ENCODE assay signal across 17 cellular contexts in the genomic region with DNA sequence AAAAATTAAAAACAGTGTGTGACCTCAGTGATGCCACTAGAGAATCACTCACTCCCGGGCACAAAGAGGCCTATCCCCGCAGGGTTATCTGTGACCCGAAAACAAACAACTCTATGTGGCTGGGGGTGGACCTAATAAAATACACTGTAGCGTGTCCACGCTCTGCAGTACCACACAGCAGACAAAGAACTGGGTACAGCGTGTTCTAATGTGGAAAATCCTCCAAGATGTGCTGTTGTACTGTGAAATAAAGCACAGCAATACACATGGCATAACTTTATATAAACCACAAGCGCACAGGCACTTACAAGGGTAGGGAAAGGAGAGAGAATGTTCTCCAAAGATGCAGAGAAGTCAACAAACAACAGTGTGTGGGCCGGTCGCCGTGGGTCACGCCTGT. TPM values are rescaled to one million over a fixed set of nuclear protein-coding genes. Genes with fewer than 3 reads are reported as not detected.
DNase-seq lines count a peak whose midpoint lies in the region; ATAC-seq and TF ChIP-seq lines count a peak whose summit lies in the region.
"Had no signal": no experiment of that assay in that cellular context is flagged by ENCODE, and none has a peak within 500 bp of the region (broad histone marks: within the 10 kb centered on the region; RNA-seq: fewer than 3 reads in every experiment).

No MANE protein-coding gene starts in this region.

- no peak for DNase-seq in activated CD8-positive, alpha-beta T cell treated with anti-CD3 and anti-CD28 coated beads for 36 hours
- no peak for DNase-seq in activated CD8-positive, alpha-beta T cell treated with anti-CD3 and anti-CD28 coated beads, Interleukin-2, amount 10 ng/mL, durations not matched to agents 7 days and 5 days
- DNase-seq in sciatic nerve (ENCODE audit: low spot score) = no peak
- DNase-seq in ACHN = no peak
- no peak for DNase-seq in NCI-H1417 (lab: John Stamatoyannopoulos, UW)
- DNase-seq in DMS114 treated with DMSO at 0.1 percent for 48 hours (lab: John Stamatoyannopoulos, UW; ENCODE audit: unreplicated experiment) = no peak
- DNase-seq: 8988T, C1 segment of cervical spinal cord, NCI-H2107, NCI-H345, NCI-H526 treated with DMSO at 0.1 percent for 48 hours had no signal

- no peak overlapping the region for H3K4me3 Mint-ChIP-seq in activated CD8-positive, alpha-beta T cell treated with anti-CD3 and anti-CD28 coated beads for 36 hours
- no peak overlapping the region for H3K4me3 Mint-ChIP-seq in activated CD8-positive, alpha-beta T cell treated with anti-CD3 and anti-CD28 coated beads, Interleukin-2, amount 10 ng/mL, durations not matched to agents 7 days and 5 days
- H3K4me3 Mint-ChIP-seq: GM23338 had no signal

- in situ Hi-C loops in ACHN (cut with HindIII; ENCODE audit: low pct_ligation_motif_present, low pct_unique_long_range_greater_than_20kb, low sequenced_read_pairs) = no loop called here

- H3K36me3 Mint-ChIP-seq in activated CD8-positive, alpha-beta T cell treated with anti-CD3 and anti-CD28 coated beads for 36 hours (ENCODE audit: low read depth) = peaks cover 18% of the 10 kb centered on the region
- peaks cover 37% of the 10 kb centered on the region for H3K36me3 Mint-ChIP-seq in activated CD8-positive, alpha-beta T cell treated with anti-CD3 and anti-CD28 coated beads, Interleukin-2, amount 10 ng/mL, durations not matched to agents 7 days and 5 days (ENCODE audit: low read depth)

- POLR2A ChIA-PET in activated CD8-positive, alpha-beta T cell treated with anti-CD3 and anti-CD28 coated beads for 36 hours (lab: Charles Lee) = interaction anchor here (0.7 to 1.3 kb wide), 4 partner anchors 10 to 51 kb away, joined by 3 to 5 read pairs (median 3); a partner anchor contains a TSS
- POLR2A ChIA-PET in activated CD8-positive, alpha-beta T cell treated with anti-CD3 and anti-CD28 coated beads, Interleukin-2, amount 10 ng/mL, durations not matched to agents 7 days and 5 days (lab: Charles Lee) = no interaction called here

- no peaks in the 10 kb centered on the region for H3K36me3 ChIP-seq in liver (ENCODE audit: control insufficient read depth in 4 of 4, insufficient read depth in 3 of 4, low read depth in 1 of 4, low read length in 3 of 4)

- H3K27ac Mint-ChIP-seq in activated CD8-positive, alpha-beta T cell treated with anti-CD3 and anti-CD28 coated beads for 36 hours = peak overlapping the region; percentile 9
- no peak overlapping the region for H3K27ac Mint-ChIP-seq in activated CD8-positive, alpha-beta T cell treated with anti-CD3 and anti-CD28 coated beads, Interleukin-2, amount 10 ng/mL, durations not matched to agents 7 days and 5 days
- H3K27ac Mint-ChIP-seq: GM23338 had no signal

- peaks cover 42% of the 10 kb centered on the region for H3K4me1 Mint-ChIP-seq in activated CD8-positive, alpha-beta T cell treated with anti-CD3 and anti-CD28 coated beads for 36 hours (ENCODE audit: low read depth)
- peaks cover 54% of the 10 kb centered on the region for H3K4me1 Mint-ChIP-seq in activated CD8-positive, alpha-beta T cell treated with anti-CD3 and anti-CD28 coated beads, Interleukin-2, amount 10 ng/mL, durations not matched to agents 7 days and 5 days (ENCODE audit: low read depth)

- no peaks in the 10 kb centered on the region for H3K27me3 ChIP-seq in liver (ENCODE audit: control insufficient read depth in 4 of 4, insufficient read depth in 4 of 4, low read length in 3 of 4)

- no peaks in the 10 kb centered on the region for H3K27me3 Mint-ChIP-seq in activated CD8-positive, alpha-beta T cell treated with anti-CD3 and anti-CD28 coated beads for 36 hours
- H3K27me3 Mint-ChIP-seq in activated CD8-positive, alpha-beta T cell treated with anti-CD3 and anti-CD28 coated beads, Interleukin-2, amount 10 ng/mL, durations not matched to agents 7 days and 5 days (ENCODE audit: low read depth) = no peaks in the 10 kb centered on the region

- H3K27ac ChIP-seq in VCaP = peak overlapping the region; percentile 50
- H3K27ac ChIP-seq in liver (ENCODE audit: low read depth in 1 of 2, low read length in 2 of 2) = peak overlapping the region; percentile 40 to 46

- no peak for ATAC-seq in activated CD8-positive, alpha-beta T cell treated with anti-CD3 and anti-CD28 coated beads for 36 hours
- ATAC-seq in activated CD8-positive, alpha-beta T cell treated with anti-CD3 and anti-CD28 coated beads, Interleukin-2, amount 10 ng/mL, durations not matched to agents 7 days and 5 days = no peak
- ATAC-seq in sciatic nerve = peak; percentile 33
- ATAC-seq: GM23338 had no signal

- H3K9ac ChIP-seq in liver (ENCODE audit: low read depth in 1 of 2, low read length in 2 of 2) = no peak overlapping the region

- peaks cover 32 to 69% (median 51%) of the 10 kb centered on the region in 4 donors for H3K4me1 ChIP-seq in liver (ENCODE audit: control insufficient read depth in 4 of 4, insufficient read depth in 4 of 4, low read length in 3 of 4)

- H3K9me3 Mint-ChIP-seq in activated CD8-positive, alpha-beta T cell treated with anti-CD3 and anti-CD28 coated beads for 36 hours = no peaks in the 10 kb centered on the region
- H3K9me3 Mint-ChIP-seq in activated CD8-positive, alpha-beta T cell treated with anti-CD3 and anti-CD28 coated beads, Interleukin-2, amount 10 ng/mL, durations not matched to agents 7 days and 5 days (ENCODE audit: insufficient read depth) = no peaks in the 10 kb centered on the region
- H3K9me3 Mint-ChIP-seq: GM23338 had no signal

- CTCF ChIA-PET in activated CD8-positive, alpha-beta T cell treated with anti-CD3 and anti-CD28 coated beads for 36 hours (lab: Charles Lee) = interaction anchor here (0.7 kb wide), 1 partner anchor 14 kb away, joined by 4 read pairs; no protein-coding TSS in a partner anchor
- CTCF ChIA-PET in activated CD8-positive, alpha-beta T cell treated with anti-CD3 and anti-CD28 coated beads, Interleukin-2, amount 10 ng/mL, durations not matched to agents 7 days and 5 days (lab: Charles Lee) = interaction anchor here (9.3 kb wide), 1 partner anchor 14 kb away, joined by 122 read pairs; no protein-coding TSS in a partner anchor

- H3K4me3 ChIP-seq in liver (ENCODE audit: low read depth in 1 of 3, low read length in 3 of 3) = no peak overlapping the region
- H3K4me3 ChIP-seq: GM23338 had no signal

- intact Hi-C loops in activated CD8-positive, alpha-beta T cell treated with anti-CD3 and anti-CD28 coated beads for 36 hours (cut with micrococcal nuclease) = no loop called here
- intact Hi-C loops in sciatic nerve (cut with DNase I) = no loop called here

- no peak for TF ChIP-seq CTCF in activated CD8-positive, alpha-beta T cell treated with anti-CD3 and anti-CD28 coated beads for 36 hours (IDR thresholded peaks at IDR 0.05)
- 0 out of 2 replicates have a peak, but pooled peaks have one; percentile 15 for TF ChIP-seq CTCF in VCaP (conservative IDR thresholded peaks at IDR 0.05)
- no peak for TF ChIP-seq CTCF in liver (IDR thresholded peaks at IDR 0.05; ENCODE audit: low read depth, low read length, missing input control)

- H3K9me3 ChIP-seq in liver (ENCODE audit: control insufficient read depth in 4 of 4, low read length in 3 of 4) = no peaks in the 10 kb centered on the region

- TF ChIP-seq RAD21 in liver (IDR thresholded peaks at IDR 0.05) = peak; percentile 42 to 43

- 44% methylated on average over 11 of the region's 11 CpGs for whole genome bisulfite sequencing in liver

TF ChIP-seq in liver, 16 proteins besides CTCF, POLR2A, EP300 and RAD21 (continues in another document):
- TF ChIP-seq EGR1 (IDR thresholded peaks at IDR 0.05; ENCODE audit: low read depth in 2 of 2) (no peak), FOXA2 (IDR thresholded peaks at IDR 0.05) (no peak), JUND (IDR thresholded peaks at IDR 0.05) (no peak), RXRA (IDR thresholded peaks at IDR 0.05) (peak in 1 of 2 donors; percentile 42), TAF1 (conservative IDR thresholded peaks at IDR 0.05) (no peak), HNF4A (conservative IDR thresholded peaks at IDR 0.05) (peak in 1 of 2 donors; percentile 17), NR2F2 (IDR thresholded peaks at IDR 0.05) (no peak), SP1 (IDR thresholded peaks at IDR 0.05) (peak; percentile 54), YY1 (IDR thresholded peaks at IDR 0.05) (peak; percentile 10)

RNA-seq across cellular contexts. Expression of a gene that starts 8.1 kb away (rescaled TPM):
- total RNA-seq in activated CD8-positive, alpha-beta T cell treated with anti-CD3 and anti-CD28 coated beads for 36 hours = under 1 TPM; 0.29 to 0.43 TPM
- total RNA-seq in activated CD8-positive, alpha-beta T cell treated with anti-CD3 and anti-CD28 coated beads, Interleukin-2, amount 10 ng/mL, durations not matched to agents 7 days and 5 days = 1 to 10 TPM; 2.0 to 2.1 TPM
- total RNA-seq in liver (1 to 10 TPM in 1 of 2 donors, under 1 TPM in 1; 0.23 to 1.0 TPM), sciatic nerve (not detected)
- polyA plus RNA-seq in liver = under 1 TPM; 0.33 to 0.60 TPM
- total RNA-seq: Daoy, GM23338, RPMI7951 had no signal
- polyA plus RNA-seq: GM23338 had no signal

RNA-seq across cellular contexts. Expression of a gene that starts 18.4 kb away (rescaled TPM):
- 10 to 100 TPM; 50.4 to 52.5 TPM for total RNA-seq in activated CD8-positive, alpha-beta T cell treated with anti-CD3 and anti-CD28 coated beads for 36 hours
- 100 to 1,000 TPM; 112 to 117 TPM for total RNA-seq in activated CD8-positive, alpha-beta T cell treated with anti-CD3 and anti-CD28 coated beads, Interleukin-2, amount 10 ng/mL, durations not matched to agents 7 days and 5 days
- total RNA-seq in liver (10 to 100 TPM; 10.2 to 53.8 TPM), sciatic nerve (9.3 TPM)
- 10 to 100 TPM; 30.7 to 35.8 TPM for polyA plus RNA-seq in liver

RNA-seq across cellular contexts. Expression of a gene that starts 24.4 kb away (rescaled TPM):
- total RNA-seq in activated CD8-positive, alpha-beta T cell treated with anti-CD3 and anti-CD28 coated beads for 36 hours = not detected
- total RNA-seq in activated CD8-positive, alpha-beta T cell treated with anti-CD3 and anti-CD28 coated beads, Interleukin-2, amount 10 ng/mL, durations not matched to agents 7 days and 5 days = not detected
- total RNA-seq in liver = not detected
- polyA plus RNA-seq in liver = not detected
- not detected for total RNA-seq in sciatic nerve
- total RNA-seq: Daoy, OCI-LY7, RPMI7951 had no signal

RNA-seq across cellular contexts. Expression of a gene that starts 24.6 kb away (rescaled TPM):
- total RNA-seq in activated CD8-positive, alpha-beta T cell treated with anti-CD3 and anti-CD28 coated beads for 36 hours = 10 to 100 TPM; 79.9 to 87.5 TPM
- total RNA-seq in activated CD8-positive, alpha-beta T cell treated with anti-CD3 and anti-CD28 coated beads, Interleukin-2, amount 10 ng/mL, durations not matched to agents 7 days and 5 days = 100 to 1,000 TPM; 119 to 127 TPM
- total RNA-seq in liver (100 to 1,000 TPM; 279 to 478 TPM), sciatic nerve (70.0 TPM)
- polyA plus RNA-seq in liver = 100 to 1,000 TPM; 243 to 449 TPM

RNA-seq across cellular contexts. Expression of a gene that starts 33.3 kb away (rescaled TPM):
- 1 to 10 TPM; 7.9 TPM for total RNA-seq in activated CD8-positive, alpha-beta T cell treated with anti-CD3 and anti-CD28 coated beads for 36 hours
- total RNA-seq in activated CD8-positive, alpha-beta T cell treated with anti-CD3 and anti-CD28 coated beads, Interleukin-2, amount 10 ng/mL, durations not matched to agents 7 days and 5 days = 1 to 10 TPM; 3.2 to 3.5 TPM
- total RNA-seq in liver = 100 to 1,000 TPM in 1 of 2 donors, 10 to 100 TPM in 1; 27.7 to 256 TPM
- 100 to 1,000 TPM; 294 to 328 TPM for polyA plus RNA-seq in liver
- 0.49 TPM for total RNA-seq in sciatic nerve
